ENCODE assay signal across 21 cellular contexts in genomic region chr3:76724706-76725105, GRCh38.
DNase-seq lines count a peak whose midpoint lies in the region; ATAC-seq lines count a peak whose summit lies in the region.
"Had no signal": no experiment of that assay in that cellular context is flagged by ENCODE, and none has a peak within 500 bp of the region (broad histone marks: within the 10 kb centered on the region; RNA-seq: fewer than 3 reads in every experiment).

No MANE protein-coding gene starts in this region.

- intact Hi-C loops in left colon (cut with DNase I, micrococcal nuclease), result no loop called here

- DNase-seq in HT-29 (ENCODE audit: low spot score) (peak; percentile 26), SK-N-DZ (ENCODE audit: low spot score) (peak; percentile 94), left colon (peak in 1 of 2 donors; percentile 16), GF-D8 (lab: John Stamatoyannopoulos, UW) (no peak), ureter (ENCODE audit: low spot score) (no peak)
- DNase-seq: Caco-2; CD4-positive, alpha-beta T cell; DMS153; GOT3; HCEC 1CT; MV-4-11; NCI-H1694; NCI-H2081; NCI-H2171 treated with DMSO at 0.1 percent for 48 hours; NCI-H446 treated with DMSO at 0.1 percent for 48 hours; NCI-H748 treated with DMSO at 0.1 percent for 48 hours; NK-92 treated with Interleukin-12 subunit alpha and Interleukin-12 subunit beta, amount 100 ng/mL, for 24 hours; SIG-M5 had no signal

- ATAC-seq in left colon (peak; percentile 97), GM18867 (IDR thresholded peaks at IDR 0.05; ENCODE audit: unreplicated experiment) (no peak), HG02759 (IDR thresholded peaks at IDR 0.05; ENCODE audit: unreplicated experiment) (no peak)
- ATAC-seq: Panc1 had no signal

Comparison
In these comparisons a context has a peak if more than half of its experiments do, and no peak if none do; other contexts are left out.
1. DNase-seq: peak in HT-29 (single experiment) and SK-N-DZ (single experiment); none in GF-D8 (single experiment) and ureter (single experiment).